ENCODE assay signal across 1 cellular context in genomic region chr11:61162092-61162935, GRCh38.
TF ChIP-seq lines count a peak whose summit lies in the region.

No MANE protein-coding gene starts in this region.

TF ChIP-seq in IMR-90, 13 proteins besides CTCF, POLR2A, EP300 and RAD21 (continued from another document):
- TF ChIP-seq NFE2L2 (IDR thresholded peaks at IDR 0.05; ENCODE audit: low read depth, low read length) (no peak), CHD1 (IDR thresholded peaks at IDR 0.05; ENCODE audit: low read depth, low read length) (no peak), RFX5 (IDR thresholded peaks at IDR 0.05; ENCODE audit: low read depth, low read length) (no peak), CEBPB (IDR thresholded peaks at IDR 0.05; ENCODE audit: low read depth, low read length) (no peak), MAFK (IDR thresholded peaks at IDR 0.05; ENCODE audit: low read depth, low read length) (no peak), BHLHE40 (IDR thresholded peaks at IDR 0.05; ENCODE audit: low read depth, low read length) (no peak), MXI1 (IDR thresholded peaks at IDR 0.05; ENCODE audit: borderline replicate concordance, low read depth, low read length) (no peak), RCOR1 (IDR thresholded peaks at IDR 0.05; ENCODE audit: insufficient replicate concordance, low read length) (no peak), SMC3 (IDR thresholded peaks at IDR 0.05; ENCODE audit: low read depth, low read length) (no peak)
- TF ChIP-seq, protein P1, sequence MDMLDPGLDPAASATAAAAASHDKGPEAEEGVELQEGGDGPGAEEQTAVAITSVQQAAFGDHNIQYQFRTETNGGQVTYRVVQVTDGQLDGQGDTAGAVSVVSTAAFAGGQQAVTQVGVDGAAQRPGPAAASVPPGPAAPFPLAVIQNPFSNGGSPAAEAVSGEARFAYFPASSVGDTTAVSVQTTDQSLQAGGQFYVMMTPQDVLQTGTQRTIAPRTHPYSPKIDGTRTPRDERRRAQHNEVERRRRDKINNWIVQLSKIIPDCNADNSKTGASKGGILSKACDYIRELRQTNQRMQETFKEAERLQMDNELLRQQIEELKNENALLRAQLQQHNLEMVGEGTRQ (IDR thresholded peaks at IDR 0.05; ENCODE audit: low read depth, low read length), result no peak
TF ChIP-seq in IMR-90: peak in this region for 0.
